15 cellular contexts compared by ENCODE assay signal in the genomic region with DNA sequence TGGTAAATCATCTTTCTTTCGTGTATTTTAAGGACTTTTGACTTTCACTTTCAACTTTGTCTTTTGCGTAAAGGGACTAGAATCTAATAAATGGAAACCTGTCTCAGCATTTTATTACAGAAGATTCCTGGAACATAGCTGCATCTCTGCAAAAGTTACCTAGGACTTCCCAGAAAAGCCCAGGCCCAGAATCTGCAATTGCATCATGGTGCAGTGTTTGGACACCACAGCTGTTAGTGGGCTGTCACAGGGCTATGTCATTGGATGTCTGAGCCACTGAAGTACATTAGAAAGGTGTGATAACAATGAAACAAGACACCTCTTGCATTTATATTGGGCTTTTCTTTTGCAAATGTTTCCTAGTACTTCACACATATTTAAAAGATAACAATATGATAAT.
DNase-seq lines count a peak whose midpoint lies in the region; ATAC-seq and TF ChIP-seq lines count a peak whose summit lies in the region.
"Had no signal": no experiment of that assay in that cellular context is flagged by ENCODE, and none has a peak within 500 bp of the region (broad histone marks: within the 10 kb centered on the region; RNA-seq: fewer than 3 reads in every experiment).

No MANE protein-coding gene starts in this region.

- DNase-seq in NCI-H774 (lab: John Stamatoyannopoulos, UW) (peak; percentile 17), OCI-M1 (lab: John Stamatoyannopoulos, UW) (peak; percentile 48), endodermal cell (peak; percentile 67), neural crest cell (ENCODE audit: low read depth, low spot score) (no peak), RWPE1 (ENCODE audit: low spot score) (no peak), SW480 (ENCODE audit: low spot score) (no peak)
- DNase-seq: Caco-2; CD8-positive, alpha-beta memory T cell; GDM1; HCEC 1CT had no signal

- H3K4me1 Mint-ChIP-seq in endodermal cell = no peaks in the 10 kb centered on the region
- no peaks in the 10 kb centered on the region for H3K4me1 Mint-ChIP-seq in neural crest cell
- H3K4me1 Mint-ChIP-seq: B cell; CD4-positive, CD25-positive, alpha-beta regulatory T cell; CD8-positive, alpha-beta memory T cell had no signal

- CTCF ChIA-PET in RWPE1 (lab: Yijun Ruan, JAX) = no interaction called here

- peaks cover 11% of the 10 kb centered on the region for H3K27me3 ChIP-seq in endodermal cell (ENCODE audit: control insufficient read depth, insufficient read depth, low read length, poor library complexity, severe bottlenecking)
- H3K27me3 ChIP-seq: BLaER1 treated with 17β-estradiol and CSF1 and Interleukin-3, amounts not matched to agents 10 nM and 100 nM had no signal

- H3K9ac ChIP-seq in endodermal cell (ENCODE audit: extremely low read depth, low read length, poor library complexity, severe bottlenecking) = no peak overlapping the region
- H3K9ac ChIP-seq: BLaER1 treated with 17β-estradiol and CSF1 and Interleukin-3, amounts not matched to agents 10 nM and 100 nM had no signal

- H3K36me3 ChIP-seq in endodermal cell (ENCODE audit: control insufficient read depth, insufficient read depth, low read length) = no peaks in the 10 kb centered on the region
- H3K36me3 ChIP-seq: BLaER1 treated with 17β-estradiol and CSF1 and Interleukin-3, amounts not matched to agents 10 nM and 100 nM had no signal

- no peaks in the 10 kb centered on the region for H3K9me3 ChIP-seq in endodermal cell (ENCODE audit: control insufficient read depth, low read length)
- H3K9me3 ChIP-seq: Caco-2 had no signal

- no peak for ATAC-seq in GM18907 (IDR thresholded peaks at IDR 0.05; ENCODE audit: unreplicated experiment)
- ATAC-seq: GM23338 had no signal

- H3K4me1 ChIP-seq in endodermal cell (ENCODE audit: control insufficient read depth, insufficient read depth, low read length) = no peaks in the 10 kb centered on the region
- H3K4me1 ChIP-seq: BLaER1 treated with 17β-estradiol and CSF1 and Interleukin-3, amounts not matched to agents 10 nM and 100 nM; Caco-2 had no signal

- TF ChIP-seq CTCF in endodermal cell (conservative IDR thresholded peaks at IDR 0.05) = no peak
- no peak for TF ChIP-seq CTCF in neural crest cell (conservative IDR thresholded peaks at IDR 0.05)
- no peak for TF ChIP-seq CTCF in RWPE1 (conservative IDR thresholded peaks at IDR 0.05; ENCODE audit: low read depth)

- H3K27me3 Mint-ChIP-seq in endodermal cell (ENCODE audit: insufficient read depth) (peaks cover 26% of the 10 kb centered on the region), neural crest cell (ENCODE audit: low read depth) (no peaks in the 10 kb centered on the region)
- H3K27me3 Mint-ChIP-seq: CD4-positive, CD25-positive, alpha-beta regulatory T cell had no signal

- no peak overlapping the region for H3K4me3 Mint-ChIP-seq in endodermal cell
- no peak overlapping the region for H3K4me3 Mint-ChIP-seq in neural crest cell
- H3K4me3 Mint-ChIP-seq: B cell; CD4-positive, CD25-positive, alpha-beta regulatory T cell; CD8-positive, alpha-beta memory T cell; GM23338 had no signal

- H3K27ac ChIP-seq in endodermal cell (ENCODE audit: low read depth, low read length) (no peak overlapping the region), RWPE1 (no peak overlapping the region)
- H3K27ac ChIP-seq: BLaER1 treated with 17β-estradiol and CSF1 and Interleukin-3, amounts not matched to agents 10 nM and 100 nM had no signal

- WGBS in endodermal cell (ENCODE audit: insufficient coverage in 1 of 2, insufficient read length in 1 of 2), 2 experiments = 94 to 100% methylated on average over 2 of the region's 2 CpGs

- H3K27ac Mint-ChIP-seq in endodermal cell (no peak overlapping the region), neural crest cell (ENCODE audit: unreplicated experiment) (peak overlapping the region; percentile 40)
- H3K27ac Mint-ChIP-seq: B cell; CD4-positive, CD25-positive, alpha-beta regulatory T cell; CD8-positive, alpha-beta memory T cell; GM23338 had no signal

- no peaks in the 10 kb centered on the region for H3K9me3 Mint-ChIP-seq in endodermal cell
- peaks cover 3% of the 10 kb centered on the region for H3K9me3 Mint-ChIP-seq in neural crest cell

- H3K4me3 ChIP-seq in endodermal cell (ENCODE audit: low read length) = no peak overlapping the region
- H3K4me3 ChIP-seq: BLaER1 treated with 17β-estradiol and CSF1 and Interleukin-3, amounts not matched to agents 10 nM and 100 nM; GM23338 had no signal

- POLR2A ChIA-PET in RWPE1 (lab: Yijun Ruan, JAX; ENCODE audit: low non-redundant PET) = no interaction called here

- H3K36me3 Mint-ChIP-seq in endodermal cell (ENCODE audit: low read depth) = no peaks in the 10 kb centered on the region
- no peaks in the 10 kb centered on the region for H3K36me3 Mint-ChIP-seq in neural crest cell (ENCODE audit: low read depth)
- H3K36me3 Mint-ChIP-seq: CD4-positive, CD25-positive, alpha-beta regulatory T cell; CD8-positive, alpha-beta memory T cell had no signal

Comparison
In these comparisons a context has a peak if more than half of its experiments do, and no peak if none do; other contexts are left out.
1. DNase-seq: peak in NCI-H774 (single experiment), OCI-M1 (single experiment) and endodermal cell (single experiment); none in neural crest cell (single experiment), RWPE1 (single experiment) and SW480 (single experiment).